1 cellular context compared by ENCODE assay signal in the genomic region with DNA sequence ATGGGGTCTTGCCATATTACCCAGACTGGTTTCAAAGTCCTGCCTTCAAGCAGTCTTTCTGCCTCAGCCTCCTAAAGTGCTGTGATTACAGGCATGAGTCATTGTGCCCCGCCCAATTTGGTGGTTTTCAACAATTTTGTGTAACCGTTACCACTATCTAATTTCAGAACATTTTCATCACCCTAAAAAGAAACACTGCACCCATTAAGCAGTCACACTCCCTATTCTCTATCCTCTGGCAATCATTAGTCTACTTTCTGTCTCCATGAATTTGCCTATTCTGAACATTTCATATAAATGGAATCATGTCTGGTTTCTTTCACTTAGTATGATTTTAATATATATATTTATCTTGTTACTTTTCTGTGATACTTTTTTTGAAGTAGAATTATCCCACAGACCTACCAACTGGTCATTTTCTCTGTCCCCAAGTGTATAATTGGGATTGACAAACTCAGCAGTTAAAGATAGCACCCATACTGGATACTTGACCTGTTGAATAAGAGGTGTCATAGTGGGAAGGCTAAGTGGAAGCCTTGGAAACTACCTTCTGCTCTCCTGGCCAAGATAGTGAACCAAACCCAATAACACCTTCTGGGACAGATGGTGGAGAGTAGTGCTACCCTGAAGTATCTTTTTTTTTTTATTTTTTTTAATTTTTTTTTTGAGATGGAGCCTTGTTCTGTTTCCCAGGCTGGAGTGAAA.
TF ChIP-seq lines count a peak whose summit lies in the region.

No MANE protein-coding gene starts in this region.

TF ChIP-seq in HCT116, 20 proteins besides CTCF, POLR2A, EP300 and RAD21 (continued from another document):
- TF ChIP-seq POLR2AphosphoS5 (IDR thresholded peaks at IDR 0.05; ENCODE audit: low read depth, low read length) (no peak), FOSL1 (IDR thresholded peaks at IDR 0.05; ENCODE audit: low read depth) (peak; percentile 69), ZNF274 (IDR thresholded peaks at IDR 0.05; ENCODE audit: low read depth, low read length) (no peak), JUND (IDR thresholded peaks at IDR 0.05) (peak; percentile 60), YY1 (IDR thresholded peaks at IDR 0.05; ENCODE audit: extremely low read depth, insufficient replicate concordance, low read depth, low read length) (no peak), SP1 (IDR thresholded peaks at IDR 0.05; ENCODE audit: low read depth) (peak; percentile 52), CBX3 (IDR thresholded peaks at IDR 0.05; ENCODE audit: low read depth) (0 out of 2 replicates have a peak, but pooled peaks have one; percentile 38)
- TF ChIP-seq, protein P1, sequence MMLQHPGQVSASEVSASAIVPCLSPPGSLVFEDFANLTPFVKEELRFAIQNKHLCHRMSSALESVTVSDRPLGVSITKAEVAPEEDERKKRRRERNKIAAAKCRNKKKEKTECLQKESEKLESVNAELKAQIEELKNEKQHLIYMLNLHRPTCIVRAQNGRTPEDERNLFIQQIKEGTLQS (IDR thresholded peaks at IDR 0.05) = no peak
- TF ChIP-seq, protein P2, sequence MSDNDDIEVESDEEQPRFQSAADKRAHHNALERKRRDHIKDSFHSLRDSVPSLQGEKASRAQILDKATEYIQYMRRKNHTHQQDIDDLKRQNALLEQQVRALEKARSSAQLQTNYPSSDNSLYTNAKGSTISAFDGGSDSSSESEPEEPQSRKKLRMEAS (IDR thresholded peaks at IDR 0.05) = no peak
